In genomic region chr15:88695595-88696186, GRCh38 we compare ENCODE assay signal across 17 cellular contexts. TPM values are rescaled to one million over a fixed set of nuclear protein-coding genes. Genes with fewer than 3 reads are reported as not detected.
DNase-seq lines count a peak whose midpoint lies in the region; ATAC-seq, FAIRE-seq and TF ChIP-seq lines count a peak whose summit lies in the region.
"Had no signal": no experiment of that assay in that cellular context is flagged by ENCODE, and none has a peak within 500 bp of the region (broad histone marks: within the 10 kb centered on the region; RNA-seq: fewer than 3 reads in every experiment).

No MANE protein-coding gene starts in this region.

- H3K9ac ChIP-seq in HepG2 (ENCODE audit: insufficient read depth, low read depth, low read length) (no peak overlapping the region), smooth muscle cell (ENCODE audit: low read depth) (no peak overlapping the region)

- in situ Hi-C loops in HepG2 (cut with HindIII; ENCODE audit: extremely low pct_ligation_motif_present, low pct_unique_long_range_greater_than_20kb): loop anchor here (5.0 kb wide), 1 partner anchor 33 kb away; no protein-coding TSS in a partner anchor

- TF ChIP-seq POLR2A in HepG2 (IDR thresholded peaks at IDR 0.05; ENCODE audit: insufficient read depth in 1 of 2, low read depth in 2 of 2, low read length in 2 of 2): no peak
- TF ChIP-seq POLR2A in right lobe of liver (IDR thresholded peaks at IDR 0.05): no peak

- POLR2A ChIA-PET in HepG2 (lab: Yijun Ruan, JAX) (no interaction called here), WTC11 (lab: Charles Lee) (no interaction called here)

- H3K4me3 Mint-ChIP-seq in WTC11: no peak overlapping the region
- H3K4me3 Mint-ChIP-seq: B cell; CD4-positive, alpha-beta T cell had no signal

- H3K9me3 Mint-ChIP-seq in WTC11: peaks cover 3% of the 10 kb centered on the region
- H3K9me3 Mint-ChIP-seq: CD4-positive, alpha-beta T cell had no signal

- H3K27me3 Mint-ChIP-seq in WTC11 (ENCODE audit: low read depth): peaks cover 22% of the 10 kb centered on the region

- DNase-seq in HepG2 (ENCODE audit: low spot score) (no peak), right lobe of liver (no peak), WTC11 (ENCODE audit: low spot score) (no peak), islet precursor cell (peak; percentile 47), smooth muscle cell (lab: John Stamatoyannopoulos, UW; ENCODE audit: unreplicated experiment) (no peak), HuH-7 (ENCODE audit: low spot score) (no peak), NCI-H2081 treated with DMSO at 0.1 percent for 48 hours (lab: John Stamatoyannopoulos, UW) (no peak)
- DNase-seq: C1 segment of cervical spinal cord; CD4-positive, alpha-beta T cell; DMS79; GOT3 had no signal

- no peaks in the 10 kb centered on the region for H3K4me1 Mint-ChIP-seq in WTC11
- H3K4me1 Mint-ChIP-seq: B cell had no signal

- H3K36me3 ChIP-seq in HepG2 (replicated peaks in 1 of 2; ENCODE audit: control insufficient read depth in 1 of 2, insufficient read depth in 2 of 2, low read length in 2 of 2) (no peaks in the 10 kb centered on the region), right lobe of liver (no peaks in the 10 kb centered on the region), smooth muscle cell (ENCODE audit: low read depth) (no peaks in the 10 kb centered on the region)
- H3K36me3 ChIP-seq: HAP-1 had no signal

- H3K27ac Mint-ChIP-seq in WTC11: no peak overlapping the region
- H3K27ac Mint-ChIP-seq: B cell; CD4-positive, alpha-beta T cell had no signal

- TF ChIP-seq CTCF in HepG2 (CRISPR knock-in tag; IDR thresholded peaks at IDR 0.05) (0 out of 2 replicates have a peak, but pooled peaks have one; percentile 6), right lobe of liver (IDR thresholded peaks at IDR 0.05) (no peak), WTC11 (IDR thresholded peaks at IDR 0.05) (no peak), smooth muscle cell (IDR thresholded peaks at IDR 0.05; ENCODE audit: borderline replicate concordance, insufficient read depth, poor library complexity, severe bottlenecking) (no peak)

- H3K79me2 ChIP-seq in HepG2 (ENCODE audit: insufficient read depth, low read length) (no peaks in the 10 kb centered on the region), smooth muscle cell (ENCODE audit: low read depth) (no peaks in the 10 kb centered on the region)

- H3K9me3 ChIP-seq in HepG2 (ENCODE audit: low read length) (no peaks in the 10 kb centered on the region), right lobe of liver (no peaks in the 10 kb centered on the region), smooth muscle cell (replicated peaks; ENCODE audit: low read depth) (no peaks in the 10 kb centered on the region)
- H3K9me3 ChIP-seq: HAP-1 had no signal

- H3K4me1 ChIP-seq in HepG2 (ENCODE audit: insufficient read depth, low read length) (no peaks in the 10 kb centered on the region), right lobe of liver (no peaks in the 10 kb centered on the region), smooth muscle cell (ENCODE audit: low read depth) (no peaks in the 10 kb centered on the region)
- H3K4me1 ChIP-seq: HAP-1 had no signal

- no peak for TF ChIP-seq RAD21 in HepG2 (CRISPR knock-in tag; IDR thresholded peaks at IDR 0.05)

- H4K20me1 ChIP-seq in HepG2 (ENCODE audit: insufficient read depth, low read length): no peaks in the 10 kb centered on the region
- no peaks in the 10 kb centered on the region for H4K20me1 ChIP-seq in smooth muscle cell (ENCODE audit: low read depth)

- H3F3A ChIP-seq in smooth muscle cell (ENCODE audit: low read depth): no peaks in the 10 kb centered on the region

- H2AFZ ChIP-seq in HepG2 (ENCODE audit: low read length) (no peak overlapping the region), smooth muscle cell (ENCODE audit: low read depth) (peak overlapping the region; percentile 41)

- TF ChIP-seq EP300 in HepG2 (IDR thresholded peaks at IDR 0.05; ENCODE audit: low read depth in 2 of 2, low read length in 2 of 2) (no peak), HepG2 (CRISPR knock-in tag; IDR thresholded peaks at IDR 0.05; ENCODE audit: borderline replicate concordance) (no peak)

- H3K27ac ChIP-seq in HepG2 (ENCODE audit: extremely low read length, insufficient read depth, low read length) (no peak overlapping the region), right lobe of liver (no peak overlapping the region), smooth muscle cell (ENCODE audit: low read depth) (no peak overlapping the region)

- WGBS in HepG2 (ENCODE audit: low lambda C conversion rate): 11% methylated on average over 13 of the region's 18 CpGs
- WGBS in right lobe of liver (ENCODE audit: insufficient coverage, low coverage, low lambda C conversion rate, missing lambda C conversion rate): 18% methylated on average over 4 of the region's 18 CpGs
- 65% methylated on average over 18 of the region's 18 CpGs for WGBS in smooth muscle cell (ENCODE audit: low lambda C conversion rate)

- H3K36me3 Mint-ChIP-seq in WTC11: no peaks in the 10 kb centered on the region

- H3K27me3 ChIP-seq in HepG2 (ENCODE audit: control insufficient read depth in 1 of 2, insufficient read depth in 2 of 2, low read length in 2 of 2) (peaks cover 0 to 39% of the 10 kb centered on the region in 2 experiments; a peak in 3 of 5 replicates), right lobe of liver (no peaks in the 10 kb centered on the region), smooth muscle cell (ENCODE audit: low read depth) (peaks cover 20% of the 10 kb centered on the region)

- CTCF ChIA-PET in HepG2 (lab: Yijun Ruan, JAX; ENCODE audit: low intra/inter-chr PET ratio, low total read pairs): no interaction called here
- CTCF ChIA-PET in WTC11 (lab: Charles Lee): no interaction called here

- no TSS peak for BruUV-seq in HepG2 (replicated peaks; lab: Mats Ljungman, UMichigan)

- H3K4me3 ChIP-seq in HepG2 (replicated peaks in 1 of 3; ENCODE audit: insufficient read depth in 1 of 3, low read depth in 2 of 3, low read length in 3 of 3) (no peak overlapping the region), right lobe of liver (no peak overlapping the region), smooth muscle cell (no peak overlapping the region)
- H3K4me3 ChIP-seq: GM12878, HAP-1 had no signal

- ATAC-seq in HepG2 (no peak), right lobe of liver (no peak), WTC11 (peak; percentile 32; the same call in 1 of the 2 replicates), GM21717 (IDR thresholded peaks at IDR 0.05; ENCODE audit: unreplicated experiment) (no peak)
- ATAC-seq: GM12878 had no signal

- intact Hi-C loops in HepG2 (cut with micrococcal nuclease; ENCODE audit: unreplicated experiment): no loop called here
- intact Hi-C loops in right lobe of liver (cut with DNase I): no loop called here

- FAIRE-seq in HepG2 (lab: Jason Lieb, UNC): no peak
- FAIRE-seq: A204.1, GM12878, GM18507 had no signal

- H3K4me2 ChIP-seq in HepG2 (ENCODE audit: low read depth, low read length) (no peak overlapping the region), smooth muscle cell (peak overlapping the region; percentile 29)

TF ChIP-seq in HepG2, 621 proteins besides CTCF, POLR2A, EP300 and RAD21 (continues in another document):
- TF ChIP-seq TFDP2 (CRISPR knock-in tag; IDR thresholded peaks at IDR 0.05): no peak
- no peak for TF ChIP-seq RFX3 (CRISPR knock-in tag; IDR thresholded peaks at IDR 0.05)

TF ChIP-seq in WTC11, 78 proteins besides CTCF, POLR2A, EP300 and RAD21 (continues in another document):
- TF ChIP-seq E2F4 (CRISPR knock-in tag; IDR thresholded peaks at IDR 0.05; ENCODE audit: borderline replicate concordance, low read depth) (no peak), NR3C1 (CRISPR knock-in tag; conservative IDR thresholded peaks at IDR 0.05; ENCODE audit: low read depth) (no peak), ETV6 (CRISPR knock-in tag; IDR thresholded peaks at IDR 0.05) (no peak), ZNF121 (CRISPR knock-in tag; IDR thresholded peaks at IDR 0.05) (no peak), ZNF138 (CRISPR knock-in tag; conservative IDR thresholded peaks at IDR 0.05) (no peak), ZBTB21 (CRISPR knock-in tag; IDR thresholded peaks at IDR 0.05; ENCODE audit: borderline replicate concordance) (no peak), TEAD1 (CRISPR knock-in tag; IDR thresholded peaks at IDR 0.05) (no peak), GTF2I (CRISPR knock-in tag; conservative IDR thresholded peaks at IDR 0.05) (no peak)

RNA-seq across cellular contexts. Expression of gene ISG20, which starts 56.9 kb away (rescaled TPM):
- 6.3 and 10.5 TPM in 2 replicates for total RNA-seq in HepG2 (2016; rRNA removed; fragmentation: Illumina TruSeq; extraction: Trizol)
- 2.6 and 5.4 TPM in 2 replicates for total RNA-seq in HepG2 (2016; cell fraction: cytosol; rRNA removed; fragmentation: Illumina TruSeq; extraction: Trizol; ENCODE audit: low read depth)
- 6.8 and 9.8 TPM in 2 replicates for total RNA-seq in HepG2 (2016; cell fraction: insoluble cytoplasmic fraction; rRNA removed; fragmentation: Illumina TruSeq; extraction: Trizol)
- 4.6 and 7.7 TPM in 2 replicates for total RNA-seq in HepG2 (2016; cell fraction: membrane; rRNA removed; fragmentation: Illumina TruSeq; extraction: Trizol)
- total RNA-seq in HepG2 (2016; cell fraction: nucleus; rRNA removed; fragmentation: Illumina TruSeq; extraction: Trizol): 2.0 and 3.7 TPM in 2 replicates
- polyA plus RNA-seq in HepG2 (2011; rRNA removed): 31.5 and 50.8 TPM in 2 replicates
- 31.2 and 32.1 TPM in 2 replicates for polyA plus RNA-seq in HepG2 (2011; cell fraction: cytosol; rRNA removed)
- 14.5 and 18.2 TPM in 2 replicates for polyA plus RNA-seq in HepG2 (2011; cell fraction: nucleus; rRNA removed)
- 11.6 and 19.0 TPM in 2 replicates for polyA plus RNA-seq in HepG2 (2012)
- 6.6 and 8.5 TPM in 2 replicates for polyA plus RNA-seq in HepG2 (2016; cell fraction: cytosol; fragmentation: Illumina TruSeq; extraction: Trizol; ENCODE audit: low read depth)
- 9.0 and 9.8 TPM in 2 replicates for polyA plus RNA-seq in HepG2 (2016; cell fraction: insoluble cytoplasmic fraction; fragmentation: Illumina TruSeq; extraction: Trizol; ENCODE audit: low read depth)
- polyA plus RNA-seq in HepG2 (2016; cell fraction: membrane; fragmentation: Illumina TruSeq; extraction: Trizol; ENCODE audit: low read depth): 5.9 and 6.2 TPM in 2 replicates
- polyA plus RNA-seq in HepG2 (2016; cell fraction: nucleus; fragmentation: Illumina TruSeq; extraction: Trizol; ENCODE audit: insufficient read depth, low read depth): 5.4 and 6.8 TPM in 2 replicates
- polyA minus RNA-seq in HepG2 (2011; rRNA and poly(A)+ RNA removed; ENCODE audit: low replicate concordance): 3.8 and 11.4 TPM in 2 replicates
- polyA minus RNA-seq in HepG2 (2011; cell fraction: cytosol; rRNA and poly(A)+ RNA removed): 5.5 and 6.9 TPM in 2 replicates
- polyA minus RNA-seq in HepG2 (2011; cell fraction: nucleus; rRNA and poly(A)+ RNA removed): 8.8 and 9.0 TPM in 2 replicates
- total RNA-seq in right lobe of liver: 10 to 100 TPM in 3 of 6 experiments, 1 to 10 TPM in 3; 6.3 to 19.4 (median 11.9) TPM
- total RNA-seq in WTC11 (2021): 3.8 to 5.6 TPM (median 4.5 TPM) in 3 replicates
- 0.81 and 1.2 TPM in 2 replicates for total RNA-seq in smooth muscle cell
- polyA plus RNA-seq in smooth muscle cell: 1.1 and 2.6 TPM in 2 replicates

Comparison
In these comparisons a context has a peak if more than half of its experiments do, and no peak if none do; other contexts are left out.
1. Of the 50 proteins assayed by ChIP-seq in both HepG2 and WTC11: peak only in HepG2: CTCF; only in WTC11: none; in both: none; in neither: 49.